In genomic region chr10:129253551-129254179, GRCh38 we compare ENCODE assay signal across 29 cellular contexts.
"Had no signal": no experiment of that assay in that cellular context is flagged by ENCODE, and none has a peak within 500 bp of the region (broad histone marks: within the 10 kb centered on the region; RNA-seq: fewer than 3 reads in every experiment).

No MANE protein-coding gene starts in this region.

- H3K4me3 Mint-ChIP-seq: activated CD4-positive, alpha-beta memory T cell treated with anti-CD3 and anti-CD28 coated beads for 36 hours; activated CD4-positive, alpha-beta T cell treated with anti-CD3 and anti-CD28 coated beads for 36 hours; activated naive CD4-positive, alpha-beta T cell treated with anti-CD3 and anti-CD28 coated beads, Interleukin-2, amount 10 ng/mL, durations not matched to agents 7 days and 5 days; activated naive CD8-positive, alpha-beta T cell had no signal

- H3K27ac ChIP-seq: brain microvascular endothelial cell, SJCRH30, SK-N-MC had no signal

- H3K27ac Mint-ChIP-seq: activated CD4-positive, alpha-beta memory T cell treated with anti-CD3 and anti-CD28 coated beads for 36 hours; activated CD4-positive, alpha-beta T cell treated with anti-CD3 and anti-CD28 coated beads for 36 hours; activated naive CD4-positive, alpha-beta T cell treated with anti-CD3 and anti-CD28 coated beads, Interleukin-2, amount 10 ng/mL, durations not matched to agents 7 days and 5 days; activated naive CD8-positive, alpha-beta T cell had no signal

- H3K36me3 ChIP-seq: brain microvascular endothelial cell, MG63, SJCRH30 had no signal

- H3K27me3 ChIP-seq: brain microvascular endothelial cell, SJCRH30 had no signal

- H3K36me3 Mint-ChIP-seq: activated CD4-positive, alpha-beta memory T cell treated with anti-CD3 and anti-CD28 coated beads for 36 hours; activated naive CD4-positive, alpha-beta T cell treated with anti-CD3 and anti-CD28 coated beads, Interleukin-2, amount 10 ng/mL, durations not matched to agents 7 days and 5 days had no signal

- H3K4me3 ChIP-seq: MG63, SJCRH30, SK-N-MC had no signal

- DNase-seq: activated CD4-positive, alpha-beta memory T cell treated with anti-CD3 and anti-CD28 coated beads for 36 hours; activated CD4-positive, alpha-beta T cell treated with anti-CD3 and anti-CD28 coated beads for 36 hours; activated CD4-positive, alpha-beta T cell treated with anti-CD3 and anti-CD28 coated beads, Interleukin-2, amount 50 U/mL, for 1 hour; activated CD8-positive, alpha-beta memory T cell treated with anti-CD3 and anti-CD28 coated beads, Interleukin-2, amount 50 U/mL, for 4 hours; activated effector memory CD4-positive, alpha-beta T cell treated with Interleukin-2 at 50 U/mL for 16 hours; activated naive CD4-positive, alpha-beta T cell treated with anti-CD3 and anti-CD28 coated beads, Interleukin-2, amount 10 ng/mL, durations not matched to agents 7 days and 5 days; activated T-cell treated with anti-CD3 and anti-CD28 coated beads for 4 hours; activated T-cell treated with anti-CD3 and anti-CD28 coated beads, Interleukin-2, amount 50 U/mL, for 48 hours; amniotic stem cell; aorta; brain microvascular endothelial cell; central memory CD4-positive, alpha-beta T cell; Kasumi-1; MG63; NCI-H1048; NCI-H1105 treated with DMSO at 0.1 percent for 48 hours; NCI-H1436; NCI-H1694; NCI-H1930; NCI-H2081 treated with DMSO at 0.1 percent for 48 hours; NCI-H345; NCI-H524 treated with DMSO at 0.1 percent for 48 hours; SHP77; SJCRH30; T1000 had no signal

- H3K9me3 ChIP-seq: MG63, SJCRH30 had no signal

- H3K4me1 ChIP-seq: SJCRH30 had no signal

- ATAC-seq: activated CD4-positive, alpha-beta T cell treated with anti-CD3 and anti-CD28 coated beads for 36 hours; activated CD4-positive, CD25-positive, alpha-beta regulatory T cell treated with anti-CD3 and anti-CD28 coated beads, Interleukin-2, amount 50 U/mL, for 24 hours; Panc1 had no signal

- H3K4me1 Mint-ChIP-seq: activated CD4-positive, alpha-beta T cell treated with anti-CD3 and anti-CD28 coated beads for 36 hours; activated naive CD4-positive, alpha-beta T cell treated with anti-CD3 and anti-CD28 coated beads, Interleukin-2, amount 10 ng/mL, durations not matched to agents 7 days and 5 days had no signal
